11 cellular contexts compared by ENCODE assay signal in genomic region chr10:52965938-52966401, GRCh38.
DNase-seq lines count a peak whose midpoint lies in the region; ATAC-seq and TF ChIP-seq lines count a peak whose summit lies in the region.
"Had no signal": no experiment of that assay in that cellular context is flagged by ENCODE, and none has a peak within 500 bp of the region (broad histone marks: within the 10 kb centered on the region; RNA-seq: fewer than 3 reads in every experiment).

No MANE protein-coding gene starts in this region.

- H3K9ac ChIP-seq in HUES48 (ENCODE audit: low read depth, low read length), result peak overlapping the region; percentile 41; the same call in 1 of the 2 replicates
- H3K9ac ChIP-seq in mesenchymal stem cell (ENCODE audit: low read length), result no peak overlapping the region

- no peak overlapping the region for H3K18ac ChIP-seq in mesenchymal stem cell (ENCODE audit: low read depth in 1 of 2, low read length in 2 of 2)

- no peak for TF ChIP-seq POLR2A in heart left ventricle (IDR thresholded peaks at IDR 0.05)

- peaks cover 49% of the 10 kb centered on the region for H3K4me1 ChIP-seq in HUES48 (ENCODE audit: control insufficient read depth, insufficient read depth, low read length)
- H3K4me1 ChIP-seq in mesenchymal stem cell (ENCODE audit: control insufficient read depth, insufficient read depth, low read depth, low read length), result peaks cover 2% of the 10 kb centered on the region
- no peaks in the 10 kb centered on the region for H3K4me1 ChIP-seq in psoas muscle
- no peaks in the 10 kb centered on the region for H3K4me1 ChIP-seq in heart left ventricle
- H3K4me1 ChIP-seq: upper lobe of left lung had no signal

- DNase-seq in mesenchymal stem cell (no peak), NCI-H526 treated with DMSO at 0.1 percent for 48 hours (lab: John Stamatoyannopoulos, UW) (no peak), psoas muscle (no peak), ureter (ENCODE audit: low spot score) (no peak), heart left ventricle (no peak)
- DNase-seq: activated CD4-positive, CD25-positive, alpha-beta regulatory T cell; NCI-H1930 had no signal

- H3K79me1 ChIP-seq in mesenchymal stem cell (replicated peaks; ENCODE audit: low read length, poor library complexity, severe bottlenecking), result no peaks in the 10 kb centered on the region

- TF ChIP-seq CTCF in psoas muscle (IDR thresholded peaks at IDR 0.05) (no peak), heart left ventricle (IDR thresholded peaks at IDR 0.05) (no peak)

- intact Hi-C loops in psoas muscle (cut with DNase I) (no loop called here), heart left ventricle (cut with DNase I) (no loop called here)

- no peaks in the 10 kb centered on the region for H3K27me3 ChIP-seq in HUES48 (ENCODE audit: control insufficient read depth, insufficient read depth, low read length)
- H3K27me3 ChIP-seq in mesenchymal stem cell (ENCODE audit: control insufficient read depth in 1 of 2, insufficient read depth in 1 of 2, low read length in 2 of 2), result no peaks in the 10 kb centered on the region
- no peaks in the 10 kb centered on the region for H3K27me3 ChIP-seq in psoas muscle (ENCODE audit: insufficient read depth in 3 of 3, low read length in 2 of 3)
- H3K27me3 ChIP-seq in heart left ventricle, result no peaks in the 10 kb centered on the region
- H3K27me3 ChIP-seq: upper lobe of left lung had no signal

- H3K14ac ChIP-seq in mesenchymal stem cell (ENCODE audit: low read length in 2 of 2), result no peak overlapping the region

- H3K23ac ChIP-seq in mesenchymal stem cell (ENCODE audit: low read length in 2 of 2), result no peak overlapping the region

- WGBS in mesenchymal stem cell, result 61% methylated on average over 5 of the region's 6 CpGs
- 22 to 43% (median 31%) methylated on average over 6 of the region's 6 CpGs for WGBS in psoas muscle, 3 donors
- WGBS in heart left ventricle, 4 donors, result 62 to 70% (median 63%) methylated on average over 6 of the region's 6 CpGs

- peak overlapping the region; percentile 9 for H4K8ac ChIP-seq in mesenchymal stem cell (ENCODE audit: low read length)

- H3K4me3 ChIP-seq in HUES48 (ENCODE audit: low read depth, low read length) (no peak overlapping the region), mesenchymal stem cell (ENCODE audit: insufficient read depth in 1 of 2, low read depth in 1 of 2, low read length in 2 of 2) (no peak overlapping the region), psoas muscle (no peak overlapping the region), heart left ventricle (no peak overlapping the region)
- H3K4me3 ChIP-seq: upper lobe of left lung had no signal

- H2BK5ac ChIP-seq in mesenchymal stem cell (ENCODE audit: low read depth, low read length, poor library complexity, severe bottlenecking), result no peak overlapping the region

- H3K9me3 ChIP-seq in HUES48 (ENCODE audit: control insufficient read depth, insufficient read depth, low read length) (peaks cover under 1% of the 10 kb centered on the region; the same call in 1 of the 2 replicates), mesenchymal stem cell (ENCODE audit: control insufficient read depth, low read length) (no peaks in the 10 kb centered on the region), psoas muscle (no peaks in the 10 kb centered on the region), heart left ventricle (no peaks in the 10 kb centered on the region)
- H3K9me3 ChIP-seq: upper lobe of left lung had no signal

- H2BK15ac ChIP-seq in mesenchymal stem cell (ENCODE audit: low read depth, poor library complexity, severe bottlenecking), result no peak overlapping the region

- peak; percentile 97 for ATAC-seq in GM18909 (IDR thresholded peaks at IDR 0.05; ENCODE audit: poor library complexity, unreplicated experiment)
- peak; percentile 99 for ATAC-seq in HG02610 (IDR thresholded peaks at IDR 0.05; ENCODE audit: unreplicated experiment)
- no peak for ATAC-seq in psoas muscle
- ATAC-seq in heart left ventricle, result no peak

- H2BK12ac ChIP-seq in mesenchymal stem cell (ENCODE audit: low read length in 2 of 2), result no peak overlapping the region

- no peak overlapping the region for H3K4me2 ChIP-seq in mesenchymal stem cell (ENCODE audit: low read length, poor library complexity, severe bottlenecking)

- H3K27ac ChIP-seq in HUES48 (ENCODE audit: low read depth, low read length) (peak overlapping the region; percentile 86), mesenchymal stem cell (ENCODE audit: low read length, poor library complexity, severe bottlenecking) (no peak overlapping the region), psoas muscle (no peak overlapping the region), heart left ventricle (no peak overlapping the region)
- H3K27ac ChIP-seq: upper lobe of left lung had no signal

- H3K4ac ChIP-seq in mesenchymal stem cell (ENCODE audit: low read depth in 1 of 2, low read length in 2 of 2), result no peak overlapping the region

- no peak overlapping the region for H2AK5ac ChIP-seq in mesenchymal stem cell (ENCODE audit: low read length, severe bottlenecking)

- no peak overlapping the region for H4K91ac ChIP-seq in mesenchymal stem cell (ENCODE audit: low read length)

- no peak overlapping the region for H2AFZ ChIP-seq in mesenchymal stem cell (ENCODE audit: low read depth, low read length)

- no peaks in the 10 kb centered on the region for H3K36me3 ChIP-seq in HUES48 (ENCODE audit: control insufficient read depth, insufficient read depth, low read length)
- peaks cover 0 to 2% of the 10 kb centered on the region in 2 experiments for H3K36me3 ChIP-seq in mesenchymal stem cell (ENCODE audit: control insufficient read depth in 1 of 2, insufficient read depth in 2 of 2, low read depth in 1 of 2, low read length in 2 of 2)
- no peaks in the 10 kb centered on the region for H3K36me3 ChIP-seq in psoas muscle (ENCODE audit: insufficient read depth in 1 of 2, low read depth in 1 of 2)
- H3K36me3 ChIP-seq in heart left ventricle, result no peaks in the 10 kb centered on the region
- H3K36me3 ChIP-seq: upper lobe of left lung had no signal

- no peak overlapping the region for H2BK120ac ChIP-seq in mesenchymal stem cell (ENCODE audit: low read depth, low read length)

Comparison
In these comparisons a context has a peak if more than half of its experiments do, and no peak if none do; other contexts are left out.
1. ATAC-seq: peak in GM18909 (single experiment) and HG02610 (single experiment); none in psoas muscle (0 of 4) and heart left ventricle (0 of 4).